17 cellular contexts compared by ENCODE assay signal in the genomic region with DNA sequence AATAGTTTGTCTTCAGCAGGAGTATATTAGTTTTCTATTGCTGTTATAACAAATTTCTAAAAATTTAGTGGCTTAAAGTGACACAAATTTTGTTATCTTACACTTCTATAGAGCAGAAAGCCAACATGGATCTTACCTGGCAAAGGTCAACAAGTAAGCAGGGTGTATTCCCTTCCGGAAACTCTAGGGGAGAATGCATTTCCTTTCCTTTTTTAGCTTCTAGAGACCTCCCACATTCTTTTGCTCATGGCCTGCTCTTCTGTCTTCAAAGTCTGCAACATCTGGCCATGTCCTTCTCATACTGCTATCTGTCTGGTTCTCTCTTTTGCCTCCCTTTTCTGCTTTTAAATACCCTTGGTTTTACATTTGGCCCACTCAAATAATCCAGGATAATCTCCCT.
"Had no signal": no experiment of that assay in that cellular context is flagged by ENCODE, and none has a peak within 500 bp of the region (broad histone marks: within the 10 kb centered on the region; RNA-seq: fewer than 3 reads in every experiment).

No MANE protein-coding gene starts in this region.

- H3K27ac Mint-ChIP-seq: naive thymus-derived CD8-positive, alpha-beta T cell had no signal

- H3K79me2 ChIP-seq: hepatocyte had no signal

- DNase-seq: foreskin melanocyte; head of caudate nucleus; islet precursor cell; mammary epithelial cell; mucosa of descending colon; naive thymus-derived CD8-positive, alpha-beta T cell; ovary; right cardiac atrium; small intestine; stimulated activated CD4-positive, alpha-beta T cell treated with anti-CD3 and anti-CD28 coated beads, Interleukin-12 subunit alpha, Interleukin-12 subunit beta, amount 100 ng/mL, for 4 hours; stimulated activated naive CD4-positive, alpha-beta T cell; stomach; substantia nigra; transverse colon had no signal

- H3K4me1 ChIP-seq: stomach, transverse colon had no signal

- H2AFZ ChIP-seq: hepatocyte had no signal

- H3K4me1 Mint-ChIP-seq: naive thymus-derived CD8-positive, alpha-beta T cell had no signal

- H3K36me3 ChIP-seq: ovary, stomach, thoracic aorta, transverse colon had no signal

- H3K4me3 ChIP-seq: hepatocyte, mucosa of descending colon, ovary, stomach, thoracic aorta, transverse colon had no signal

- H3K27ac ChIP-seq: hepatocyte, ovary, stomach, thoracic aorta, transverse colon had no signal

- H3K4me2 ChIP-seq: hepatocyte had no signal

- H3K27me3 ChIP-seq: hepatocyte, ovary, stomach, transverse colon had no signal

- ATAC-seq: left lobe of liver; mucosa of descending colon; naive thymus-derived CD8-positive, alpha-beta T cell; right cardiac atrium had no signal

- H3K9me3 ChIP-seq: mucosa of descending colon, ovary, thoracic aorta, transverse colon had no signal

- H3K4me3 Mint-ChIP-seq: naive thymus-derived CD8-positive, alpha-beta T cell had no signal
